Comparison of ENCODE assay signal across 8 cellular contexts in the genomic region with DNA sequence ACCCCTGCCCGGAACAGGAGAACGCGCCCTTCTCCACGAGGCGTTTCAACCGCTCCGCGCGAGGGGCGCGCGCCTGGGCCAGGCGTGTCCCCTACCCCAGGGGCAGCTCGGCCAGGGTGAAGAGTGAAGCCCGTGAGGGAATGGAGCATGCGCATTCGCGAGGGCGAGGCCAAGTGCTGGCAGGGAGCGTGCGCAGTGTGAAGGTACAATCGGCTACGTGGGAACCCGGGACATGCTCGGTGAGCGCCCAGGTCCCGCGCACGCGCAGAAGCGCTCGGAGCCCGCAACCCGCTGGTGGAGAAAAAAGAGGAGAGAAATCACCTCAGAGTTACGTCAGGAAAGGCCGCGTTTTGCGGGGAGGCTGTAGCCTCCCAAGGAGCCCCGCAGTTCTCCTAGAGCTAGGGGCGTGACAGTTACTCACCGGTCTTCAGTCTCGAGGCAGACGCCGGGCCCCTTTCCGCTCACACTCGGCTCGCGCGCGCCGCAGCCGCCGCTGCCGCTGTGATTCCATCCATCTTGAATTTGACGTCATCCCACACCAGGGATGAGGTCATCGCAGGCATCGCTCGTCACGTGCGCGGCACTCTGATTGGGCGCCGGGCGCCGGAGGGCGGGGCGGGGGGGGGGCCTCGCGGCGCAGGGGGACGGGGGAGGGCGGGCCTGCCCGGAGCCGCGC. TPM values are rescaled to one million over a fixed set of nuclear protein-coding genes. Genes with fewer than 3 reads are reported as not detected.
A peak's percentile ranks its signal among the peaks of the same experiment; 100 is the strongest.
DNase-seq lines count a peak whose midpoint lies in the region; ATAC-seq and TF ChIP-seq lines count a peak whose summit lies in the region.

A gene (minus strand): TSS at position 530 of the 676 bp plus-strand sequence. CDS start 16,265 bp downstream, outside the sequence.

- H3K9me3 ChIP-seq in right atrium auricular region (no peaks in the 10 kb centered on the region), uterus (no peaks in the 10 kb centered on the region)

- DNase-seq in NCI-H187 treated with DMSO at 0.1 percent for 48 hours (lab: John Stamatoyannopoulos, UW) (peak; percentile 95), anterior cingulate cortex (lab: John Stamatoyannopoulos, UW) (peak; percentile 81 to 98 (median 95)), right atrium auricular region (ENCODE audit: low spot score) (peak; percentile 99), pulmonary artery endothelial cell (ENCODE audit: low read depth, low spot score) (peak; percentile 86), uterus (peak; percentile 99)

- H3K27me3 ChIP-seq in right atrium auricular region: no peaks in the 10 kb centered on the region
- H3K27me3 ChIP-seq in uterus: no peaks in the 10 kb centered on the region

- H3K27ac ChIP-seq in right atrium auricular region: peak within 1 kb of the TSS; percentile 97 to 99
- H3K27ac ChIP-seq in uterus: peak within 1 kb of the TSS; percentile 99

- intact Hi-C loops in T-helper 2 cell treated with Interferon-gamma antibody and Interleukin-4, amounts not matched to agents 100 ng/mL and 5 ng/mL, for 36 hours (cut with micrococcal nuclease): loop anchor here (1.0 to 5.0 kb wide), 6 partner anchors 8 to 648 kb away; a partner anchor contains a TSS
- intact Hi-C loops in uterus (cut with DNase I; ENCODE audit: low total_unique reads): loop anchor here (10.0 kb wide), 2 partner anchors 55 to 75 kb away; a partner anchor contains a TSS

- H3K4me3 ChIP-seq in right atrium auricular region (peak within 1 kb of the TSS; percentile 77 to 88), uterus (peak within 1 kb of the TSS; percentile 73 to 85)

- H3K4me1 ChIP-seq in right atrium auricular region (peaks cover 0 to 10% of the 10 kb centered on the region in 2 donors), uterus (peaks cover 0 to 3% of the 10 kb centered on the region in 2 donors)

- ATAC-seq in GM18498 (IDR thresholded peaks at IDR 0.05; ENCODE audit: unreplicated experiment) (peak; percentile 67), HG02938 (IDR thresholded peaks at IDR 0.05; ENCODE audit: unreplicated experiment) (peak; percentile 66)

- peak; percentile 91 to 96 for TF ChIP-seq POLR2A in uterus (IDR thresholded peaks at IDR 0.05)

- H3K36me3 ChIP-seq in right atrium auricular region (no peaks in the 10 kb centered on the region), uterus (no peaks in the 10 kb centered on the region)

- TF ChIP-seq CTCF in right atrium auricular region (IDR thresholded peaks at IDR 0.05) (peak in 1 of 2 donors; percentile 3), uterus (IDR thresholded peaks at IDR 0.05) (no peak)

RNA-seq across cellular contexts. Expression of the gene that starts here (rescaled TPM):
- 16.3 and 19.2 TPM in 2 replicates for total RNA-seq in T-helper 2 cell treated with Interferon-gamma antibody and Interleukin-4, amounts not matched to agents 100 ng/mL and 5 ng/mL, for 36 hours
- 10 to 100 TPM in 1 of 2 donors, 1 to 10 TPM in 1; 5.5 to 10.3 TPM for total RNA-seq in right atrium auricular region
- total RNA-seq in pulmonary artery endothelial cell: 5.0 and 6.1 TPM in 2 replicates
- 10 to 100 TPM in 3 of 4 donors, 1 to 10 TPM in 1; 2.8 to 29.9 (median 14.4) TPM for total RNA-seq in uterus

Comparison
In these comparisons a context has a peak if more than half of its experiments do, and no peak if none do; other contexts are left out.
1. Peak in every context shown above with its lines: DNase-seq, ATAC-seq, H3K4me3 ChIP-seq and H3K27ac ChIP-seq.